ENCODE assay signal across 8 cellular contexts in genomic region chr3:127750226-127751031, GRCh38.
DNase-seq lines count a peak whose midpoint lies in the region; ATAC-seq and TF ChIP-seq lines count a peak whose summit lies in the region.

No MANE protein-coding gene starts in this region.

- H3K36me3 Mint-ChIP-seq in MCF 10A (ENCODE audit: insufficient read depth, unreplicated experiment) (no peaks in the 10 kb centered on the region), T-helper 17 cell (ENCODE audit: low read depth) (peaks cover 4% of the 10 kb centered on the region)

- ATAC-seq in HG02678 (IDR thresholded peaks at IDR 0.05; ENCODE audit: unreplicated experiment) (peak; percentile 33), T-helper 17 cell (no peak)

- no peaks in the 10 kb centered on the region for H3K36me3 ChIP-seq in breast epithelium

- H3K4me1 ChIP-seq in breast epithelium = no peaks in the 10 kb centered on the region

- H3K4me1 Mint-ChIP-seq in MCF 10A (ENCODE audit: insufficient read depth, unreplicated experiment) (peaks cover 46% of the 10 kb centered on the region), T-helper 17 cell (peaks cover 20% of the 10 kb centered on the region)

- BruUV-seq in MCF 10A (replicated peaks; lab: Mats Ljungman, UMichigan) = no TSS peak

- H3K9me3 ChIP-seq in breast epithelium (no peaks in the 10 kb centered on the region), T-helper 17 cell (ENCODE audit: control insufficient read depth, low read length, poor library complexity, severe bottlenecking) (no peaks in the 10 kb centered on the region)

- no peaks in the 10 kb centered on the region for H3K27me3 Mint-ChIP-seq in MCF 10A (ENCODE audit: insufficient read depth, unreplicated experiment)
- peaks cover 68% of the 10 kb centered on the region for H3K27me3 Mint-ChIP-seq in T-helper 17 cell

- CTCF ChIA-PET in MCF 10A (lab: Yijun Ruan, JAX) = interaction anchor here (0.5 to 2.0 kb wide), 7 partner anchors 12 to 1045 kb away, joined by 3 to 9 read pairs (median 3); no protein-coding TSS in a partner anchor

- no peaks in the 10 kb centered on the region for H3K9me3 Mint-ChIP-seq in MCF 10A (ENCODE audit: unreplicated experiment)

- H3K27ac ChIP-seq in breast epithelium = peak overlapping the region in 1 of 2 donors; percentile 72

- H3K27me3 ChIP-seq in breast epithelium = no peaks in the 10 kb centered on the region

- intact Hi-C loops in MCF 10A (cut with micrococcal nuclease) (no loop called here), breast epithelium (cut with DNase I; ENCODE audit: low total_unique reads) (no loop called here)

- TF ChIP-seq POLR2A in breast epithelium (IDR thresholded peaks at IDR 0.05) (no peak), erythroblast (IDR thresholded peaks at IDR 0.05; ENCODE audit: low read length) (no peak)

- POLR2A ChIA-PET in MCF 10A (lab: Yijun Ruan, JAX) = interaction anchor here (0.6 to 1.7 kb wide), 6 partner anchors 10 to 587 kb away, joined by 3 to 6 read pairs (median 4); no protein-coding TSS in a partner anchor

- peak overlapping the region; percentile 4 for H3K4me3 Mint-ChIP-seq in MCF 10A (ENCODE audit: unreplicated experiment)
- no peak overlapping the region for H3K4me3 Mint-ChIP-seq in T-helper 17 cell

- TF ChIP-seq CTCF in MCF 10A (IDR thresholded peaks at IDR 0.05; ENCODE audit: unreplicated experiment) = no peak
- no peak for TF ChIP-seq CTCF in breast epithelium (IDR thresholded peaks at IDR 0.05)
- no peak for TF ChIP-seq CTCF in fibroblast of the aortic adventitia (IDR thresholded peaks at IDR 0.05; ENCODE audit: insufficient read depth, low read length)

- no peak overlapping the region for H3K4me3 ChIP-seq in breast epithelium
- H3K4me3 ChIP-seq in fibroblast of the aortic adventitia (ENCODE audit: low read depth, low read length) = no peak overlapping the region

- DNase-seq in MCF 10A (ENCODE audit: unreplicated experiment) (peak; percentile 82), breast epithelium (ENCODE audit: low spot score in 2 of 2) (no peak), NCI-H524 treated with DMSO at 0.1 percent for 48 hours (lab: John Stamatoyannopoulos, UW) (peak; percentile 86), fibroblast of the aortic adventitia (ENCODE audit: low read depth) (peak; percentile 83), T-helper 17 cell (no peak), activated gamma-delta T cell (lab: John Stamatoyannopoulos, UW) (no peak), erythroblast (lab: John Stamatoyannopoulos, UW) (no peak)

- H3K27ac Mint-ChIP-seq in MCF 10A (ENCODE audit: low read depth, unreplicated experiment) (no peak overlapping the region), T-helper 17 cell (no peak overlapping the region)

Comparison
In these comparisons a context has a peak if more than half of its experiments do, and no peak if none do; other contexts are left out.
1. DNase-seq: peak in MCF 10A (single experiment), NCI-H524 treated with DMSO at 0.1 percent for 48 hours (single experiment) and fibroblast of the aortic adventitia (single experiment); none in breast epithelium (0 of 2), T-helper 17 cell (0 of 3), activated gamma-delta T cell (single experiment) and erythroblast (0 of 2).